Comparison of ENCODE assay signal across 9 cellular contexts in genomic region chr19:16383584-16384161, GRCh38. TPM values are rescaled to one million over a fixed set of nuclear protein-coding genes. Genes with fewer than 3 reads are reported as not detected.
DNase-seq lines count a peak whose midpoint lies in the region; ATAC-seq and TF ChIP-seq lines count a peak whose summit lies in the region.
"Had no signal": no experiment of that assay in that cellular context is flagged by ENCODE, and none has a peak within 500 bp of the region (broad histone marks: within the 10 kb centered on the region; RNA-seq: fewer than 3 reads in every experiment).

No MANE protein-coding gene starts in this region.

- no peaks in the 10 kb centered on the region for H3K79me2 ChIP-seq in mammary epithelial cell (ENCODE audit: insufficient read depth, low read length)

- H3K4me1 ChIP-seq in mammary epithelial cell (ENCODE audit: insufficient read depth, low read length), result no peaks in the 10 kb centered on the region
- H3K4me1 ChIP-seq in naive thymus-derived CD4-positive, alpha-beta T cell (ENCODE audit: control insufficient read depth in 2 of 2, insufficient read depth in 2 of 2, low read length in 2 of 2), result peaks cover 36 to 46% of the 10 kb centered on the region in 2 donors
- H3K4me1 ChIP-seq in vagina, result peaks cover 22% of the 10 kb centered on the region
- H3K4me1 ChIP-seq in foreskin keratinocyte, result no peaks in the 10 kb centered on the region

- CTCF ChIA-PET in MCF 10A (lab: Yijun Ruan, JAX) (interaction anchor here (0.6 to 5.5 kb wide), 9 partner anchors 12 to 569 kb away, joined by 3 to 90 read pairs (median 4); no protein-coding TSS in a partner anchor), mammary epithelial cell (lab: Charles Lee; ENCODE audit: low non-redundant PET) (interaction anchor here (1.1 kb wide), 1 partner anchor 136 kb away, joined by 27 read pairs; no protein-coding TSS in a partner anchor)
- CTCF ChIA-PET in naive thymus-derived CD4-positive, alpha-beta T cell (lab: Charles Lee), result interaction anchor here (0.8 to 5.5 kb wide), 14 partner anchors 13 to 310 kb away, joined by 3 to 140 read pairs (median 6); partner anchors contain the start of genes AP1M1 and KLF2

- DNase-seq in MCF 10A (ENCODE audit: unreplicated experiment) (peak; percentile 3), mammary epithelial cell (no peak), vagina (ENCODE audit: extremely low spot score in 2 of 2) (no peak), foreskin keratinocyte (no peak), ACHN (no peak)
- no peak for DNase-seq in central memory CD8-positive, alpha-beta T cell (ENCODE audit: low spot score in 2 of 2)
- no peak for DNase-seq in naive thymus-derived CD4-positive, alpha-beta T cell

- no peak overlapping the region for H3K4me3 ChIP-seq in mammary epithelial cell (replicated peaks in 1 of 3; ENCODE audit: insufficient read depth in 1 of 3, low read depth in 2 of 3, low read length in 3 of 3)
- peak overlapping the region; percentile 44 for H3K4me3 ChIP-seq in naive thymus-derived CD4-positive, alpha-beta T cell (ENCODE audit: low read length)
- H3K4me3 ChIP-seq in vagina, result no peak overlapping the region

- H3K27ac ChIP-seq in mammary epithelial cell (ENCODE audit: insufficient read depth, low read depth, low read length), result no peak overlapping the region
- peak overlapping the region; percentile 84 for H3K27ac ChIP-seq in naive thymus-derived CD4-positive, alpha-beta T cell (ENCODE audit: low read depth, low read length)
- peak overlapping the region; percentile 77 for H3K27ac ChIP-seq in vagina
- no peak overlapping the region for H3K27ac ChIP-seq in foreskin keratinocyte

- BruUV-seq in MCF 10A (replicated peaks; lab: Mats Ljungman, UMichigan) (no TSS peak), mammary epithelial cell (replicated peaks; lab: Mats Ljungman, UMichigan) (no TSS peak)

- POLR2A ChIA-PET in MCF 10A (lab: Yijun Ruan, JAX), result interaction anchor here (0.6 kb wide), 1 partner anchor 10 kb away, joined by 4 read pairs; no protein-coding TSS in a partner anchor
- POLR2A ChIA-PET in naive thymus-derived CD4-positive, alpha-beta T cell (lab: Charles Lee), result interaction anchor here (0.9 to 35.0 kb wide), 15 partner anchors 17 to 198 kb away, joined by 3 to 4370 read pairs (median 4); partner anchors contain the start of genes FAM32A and KLF2

- dilution Hi-C loops in mammary epithelial cell (cut with HindIII; ENCODE audit: low sequenced_read_pairs), result no loop called here

- H3K36me3 ChIP-seq in mammary epithelial cell (ENCODE audit: insufficient read depth, low read length) (no peaks in the 10 kb centered on the region), vagina (peaks cover 0 to 30% of the 10 kb centered on the region in 2 donors)
- H3K36me3 ChIP-seq in naive thymus-derived CD4-positive, alpha-beta T cell (ENCODE audit: control insufficient read depth in 2 of 3, insufficient read depth in 3 of 3, low read length in 3 of 3), result peaks cover 0 to 35% (median 4%) of the 10 kb centered on the region in 3 experiments

- in situ Hi-C loops in mammary epithelial cell (cut with MboI; ENCODE audit: low sequenced_read_pairs in 2 of 2), result loop anchor here in 1 of 2 donors (5.0 to 25.0 kb wide), 2 partner anchors 136 to 346 kb away; no protein-coding TSS in a partner anchor
- in situ Hi-C loops in ACHN (cut with HindIII; ENCODE audit: low pct_ligation_motif_present, low pct_unique_long_range_greater_than_20kb, low sequenced_read_pairs), result no loop called here

- H3K9me3 Mint-ChIP-seq in MCF 10A (ENCODE audit: unreplicated experiment), result no peaks in the 10 kb centered on the region
- no peaks in the 10 kb centered on the region for H3K9me3 Mint-ChIP-seq in central memory CD8-positive, alpha-beta T cell
- peaks cover 0 to 17% (median 2%) of the 10 kb centered on the region in 11 donors for H3K9me3 Mint-ChIP-seq in naive thymus-derived CD4-positive, alpha-beta T cell
- H3K9me3 Mint-ChIP-seq: H9 had no signal

- no peak overlapping the region for H3K27ac Mint-ChIP-seq in MCF 10A (ENCODE audit: low read depth, unreplicated experiment)
- peak overlapping the region; percentile 72 for H3K27ac Mint-ChIP-seq in central memory CD8-positive, alpha-beta T cell (ENCODE audit: low read depth)
- H3K27ac Mint-ChIP-seq in naive thymus-derived CD4-positive, alpha-beta T cell, result peak overlapping the region in 8 of 9 donors; percentile 83 to 98 (median 97)

- no peak overlapping the region for H3K9ac ChIP-seq in mammary epithelial cell (ENCODE audit: insufficient read depth, low read length)

- H3K9me3 ChIP-seq in mammary epithelial cell (replicated peaks; ENCODE audit: insufficient read depth, low read length), result no peaks in the 10 kb centered on the region
- no peaks in the 10 kb centered on the region for H3K9me3 ChIP-seq in naive thymus-derived CD4-positive, alpha-beta T cell (ENCODE audit: control insufficient read depth in 2 of 3, low read length in 3 of 3)
- no peaks in the 10 kb centered on the region for H3K9me3 ChIP-seq in vagina

- H3K4me3 Mint-ChIP-seq in MCF 10A (ENCODE audit: unreplicated experiment), result no peak overlapping the region
- H3K4me3 Mint-ChIP-seq in central memory CD8-positive, alpha-beta T cell, result peak overlapping the region; percentile 58
- H3K4me3 Mint-ChIP-seq in naive thymus-derived CD4-positive, alpha-beta T cell, result peak overlapping the region in 9 of 10 donors; percentile 41 to 84 (median 62)
- H3K4me3 Mint-ChIP-seq: H9 had no signal

- H3K4me1 Mint-ChIP-seq in MCF 10A (ENCODE audit: insufficient read depth, unreplicated experiment), result no peaks in the 10 kb centered on the region
- peaks cover 39% of the 10 kb centered on the region for H3K4me1 Mint-ChIP-seq in central memory CD8-positive, alpha-beta T cell
- peaks cover 29 to 74% (median 57%) of the 10 kb centered on the region in 7 donors for H3K4me1 Mint-ChIP-seq in naive thymus-derived CD4-positive, alpha-beta T cell
- H3K4me1 Mint-ChIP-seq: H9 had no signal

- intact Hi-C loops in MCF 10A (cut with micrococcal nuclease) (loop anchor here (1.0 kb wide), 1 partner anchor 136 kb away; no protein-coding TSS in a partner anchor), mammary epithelial cell (cut with micrococcal nuclease) (loop anchor here (1.0 to 10.0 kb wide), 3 partner anchors 136 to 759 kb away; no protein-coding TSS in a partner anchor), vagina (cut with DNase I) (loop anchor here (2.0 to 5.0 kb wide), 2 partner anchors 56 to 137 kb away; no protein-coding TSS in a partner anchor)
- intact Hi-C loops in naive thymus-derived CD4-positive, alpha-beta T cell (cut with micrococcal nuclease), result loop anchor here (1.0 to 2.0 kb wide), 8 partner anchors 12 to 272 kb away; partner anchors contain the start of genes FAM32A (in 1 of the 2), KLF2 (in 1 of the 2) and RAB8A (in 1 of the 2)

- TF ChIP-seq CTCF in MCF 10A (IDR thresholded peaks at IDR 0.05; ENCODE audit: unreplicated experiment), result no peak
- TF ChIP-seq CTCF in mammary epithelial cell (conservative IDR thresholded peaks at IDR 0.05 in 1 of 2, IDR thresholded peaks at IDR 0.05 in 1 of 2; ENCODE audit: extremely low read depth in 1 of 2, insufficient read depth in 1 of 2, low read depth in 1 of 2, low read length in 2 of 2), result no peak
- no peak for TF ChIP-seq CTCF in vagina (IDR thresholded peaks at IDR 0.05)
- no peak for TF ChIP-seq CTCF in foreskin keratinocyte (conservative IDR thresholded peaks at IDR 0.05)

- peaks cover 25% of the 10 kb centered on the region for H3K36me3 Mint-ChIP-seq in MCF 10A (ENCODE audit: insufficient read depth, unreplicated experiment)
- H3K36me3 Mint-ChIP-seq in central memory CD8-positive, alpha-beta T cell (ENCODE audit: insufficient read depth), result peaks cover 25% of the 10 kb centered on the region
- H3K36me3 Mint-ChIP-seq in naive thymus-derived CD4-positive, alpha-beta T cell, result peaks cover 8 to 41% (median 38%) of the 10 kb centered on the region in 5 donors

- no peak for TF ChIP-seq POLR2A in vagina (IDR thresholded peaks at IDR 0.05)

- no peaks in the 10 kb centered on the region for H3K27me3 Mint-ChIP-seq in MCF 10A (ENCODE audit: insufficient read depth, unreplicated experiment)
- H3K27me3 Mint-ChIP-seq in central memory CD8-positive, alpha-beta T cell, result no peaks in the 10 kb centered on the region
- no peaks in the 10 kb centered on the region for H3K27me3 Mint-ChIP-seq in naive thymus-derived CD4-positive, alpha-beta T cell

- no peaks in the 10 kb centered on the region for H4K20me1 ChIP-seq in mammary epithelial cell (ENCODE audit: insufficient read depth, low read length)

- ATAC-seq in central memory CD8-positive, alpha-beta T cell (replicated peaks; ENCODE audit: extremely low read depth, poor library complexity, severe bottlenecking), result no peak
- ATAC-seq in naive thymus-derived CD4-positive, alpha-beta T cell, result no peak
- ATAC-seq in foreskin keratinocyte (no peak), GM21360 (IDR thresholded peaks at IDR 0.05; ENCODE audit: unreplicated experiment) (no peak)

- WGBS in mammary epithelial cell (ENCODE audit: low coverage, missing lambda C conversion rate), result 85% methylated on average over 3 of the region's 21 CpGs

- H2AFZ ChIP-seq in mammary epithelial cell (ENCODE audit: low read depth, low read length), result no peak overlapping the region

- H3K27me3 ChIP-seq in mammary epithelial cell (ENCODE audit: insufficient read depth, low read length), result no peaks in the 10 kb centered on the region
- no peaks in the 10 kb centered on the region for H3K27me3 ChIP-seq in naive thymus-derived CD4-positive, alpha-beta T cell (ENCODE audit: control insufficient read depth in 2 of 2, insufficient read depth in 2 of 2, low read length in 2 of 2)
- H3K27me3 ChIP-seq in vagina, result no peaks in the 10 kb centered on the region
- no peaks in the 10 kb centered on the region for H3K27me3 ChIP-seq in foreskin keratinocyte

- no peak overlapping the region for H3K4me2 ChIP-seq in mammary epithelial cell (ENCODE audit: insufficient read depth, low read depth, low read length)

RNA-seq across cellular contexts. Expression of gene KLF2, which starts 59.0 kb away (rescaled TPM):
- total RNA-seq in MCF 10A (2022) (3.3 and 3.8 TPM in 2 replicates), mammary epithelial cell (under 1 TPM in 1 of 2 donors, not detected in 1; 0.99 TPM), vagina (252 TPM), foreskin keratinocyte (0.32 and 0.65 TPM in 2 replicates)
- polyA plus RNA-seq in mammary epithelial cell (0.15 TPM), foreskin keratinocyte (0.22 and 0.32 TPM in 2 replicates)
- not detected for polyA minus RNA-seq in mammary epithelial cell
- 100 to 1,000 TPM; 195 to 630 (median 466) TPM for total RNA-seq in naive thymus-derived CD4-positive, alpha-beta T cell
- polyA plus RNA-seq in naive thymus-derived CD4-positive, alpha-beta T cell, result 100 to 1,000 TPM; 119 to 149 TPM

Comparison
In these comparisons a context has a peak if more than half of its experiments do, and no peak if none do; other contexts are left out.
1. H3K27ac ChIP-seq: peak in naive thymus-derived CD4-positive, alpha-beta T cell (single experiment) and vagina (single experiment); none in mammary epithelial cell (single experiment) and foreskin keratinocyte (single experiment).
2. RNA of gene KLF2, which starts 59.0 kb away (total RNA-seq): 195 to 630 TPM in naive thymus-derived CD4-positive, alpha-beta T cell and 252 TPM in vagina (single experiment); 3.3 to 3.8 TPM in MCF 10A, 0.99 TPM in mammary epithelial cell and 0.32 to 0.65 TPM in foreskin keratinocyte; every median in the first group is over 10 times any median in the second.